9 cellular contexts compared by ENCODE assay signal in genomic region chr17:68399638-68400403, GRCh38. TPM values are rescaled to one million over a fixed set of nuclear protein-coding genes. Genes with fewer than 3 reads are reported as not detected.
DNase-seq lines count a peak whose midpoint lies in the region; ATAC-seq and TF ChIP-seq lines count a peak whose summit lies in the region.
"Had no signal": no experiment of that assay in that cellular context is flagged by ENCODE, and none has a peak within 500 bp of the region (broad histone marks: within the 10 kb centered on the region; RNA-seq: fewer than 3 reads in every experiment).

No MANE protein-coding gene starts in this region.

- no peaks in the 10 kb centered on the region for H3K27me3 ChIP-seq in esophagus muscularis mucosa
- H3K27me3 ChIP-seq: adrenal gland had no signal

- no peak overlapping the region for H3K27ac ChIP-seq in esophagus muscularis mucosa (replicated peaks in 1 of 4)

- H3K4me3 Mint-ChIP-seq in HFFc6 = peak overlapping the region; percentile 39

- peaks cover 5% of the 10 kb centered on the region for H3K36me3 Mint-ChIP-seq in HFFc6 (ENCODE audit: low read depth)

- ATAC-seq in GM18858 (IDR thresholded peaks at IDR 0.05; ENCODE audit: unreplicated experiment) (no peak), HG02763 (IDR thresholded peaks at IDR 0.05; ENCODE audit: unreplicated experiment) (no peak), omental fat pad (ENCODE audit: low FRiP score) (no peak), GM21528 (IDR thresholded peaks at IDR 0.05; ENCODE audit: low FRiP score, unreplicated experiment) (no peak)

- DNase-seq in HFFc6 = peak; percentile 16
- peak; percentile 73 for DNase-seq in activated CD4-positive, alpha-beta T cell treated with anti-CD3 and anti-CD28 coated beads for 48 hours
- peak; percentile 64 for DNase-seq in esophagus muscularis mucosa (ENCODE audit: extremely low spot score)
- DNase-seq in stimulated activated CD4-positive, alpha-beta T cell treated with anti-CD3 and anti-CD28 coated beads, TNF-alpha, amount 100 ng/mL, for 24 hours (ENCODE audit: low read depth in 3 of 3) = peak in 2 of 3 experiments; percentile 37 to 52
- no peak for DNase-seq in omental fat pad (ENCODE audit: low spot score)

- peaks cover 24% of the 10 kb centered on the region for H3K4me1 Mint-ChIP-seq in HFFc6 (ENCODE audit: low read depth)

- WGBS in esophagus muscularis mucosa = 50% methylated on average over 19 of the region's 19 CpGs

- no peak for TF ChIP-seq EP300 in esophagus muscularis mucosa (IDR thresholded peaks at IDR 0.05)

- intact Hi-C loops in esophagus muscularis mucosa (cut with DNase I) = loop anchor here (5.0 kb wide), 1 partner anchor 128 kb away; no protein-coding TSS in a partner anchor

- no peak for TF ChIP-seq POLR2A in esophagus muscularis mucosa (IDR thresholded peaks at IDR 0.05; ENCODE audit: low read depth)

- H3K27ac Mint-ChIP-seq in HFFc6 = peak overlapping the region; percentile 31; the same call in 1 of the 2 replicates

- H3K36me3 ChIP-seq in esophagus muscularis mucosa = no peaks in the 10 kb centered on the region
- H3K36me3 ChIP-seq: adrenal gland had no signal

- TF ChIP-seq CTCF in HFFc6 (IDR thresholded peaks at IDR 0.05) (no peak), esophagus muscularis mucosa (IDR thresholded peaks at IDR 0.05) (no peak), omental fat pad (IDR thresholded peaks at IDR 0.05) (no peak)

- peaks cover 6% of the 10 kb centered on the region; the same call in 1 of the 2 replicates for H3K9me3 Mint-ChIP-seq in HFFc6

- peaks cover 7 to 10% (median 10%) of the 10 kb centered on the region in 4 donors for H3K4me1 ChIP-seq in esophagus muscularis mucosa

- H3K27me3 Mint-ChIP-seq in HFFc6 (ENCODE audit: insufficient read depth) = peaks cover 1% of the 10 kb centered on the region

- peaks cover 0 to 7% (median 6%) of the 10 kb centered on the region in 4 donors for H3K9me3 ChIP-seq in esophagus muscularis mucosa
- H3K9me3 ChIP-seq: adrenal gland had no signal

- no peak overlapping the region for H3K4me3 ChIP-seq in esophagus muscularis mucosa
- H3K4me3 ChIP-seq: adrenal gland had no signal

RNA-seq across cellular contexts. Expression of gene WIPI1, which starts 57.5 kb away (rescaled TPM):
- total RNA-seq in HFFc6 (2021; fragmentation: NEBNext Ultra II Directional; extraction: Animal tissue kit (Norgen Biotek cat#: 25700)) = 10 to 100 TPM; 62.6 to 90.9 (median 84.9) TPM
- 10 to 100 TPM; 27.0 to 59.4 (median 43.5) TPM for total RNA-seq in esophagus muscularis mucosa
- total RNA-seq in omental fat pad = 100 to 1,000 TPM in 1 of 4 donors, 10 to 100 TPM in 3; 50.1 to 101 (median 60.2) TPM
